ENCODE assay signal across 11 cellular contexts in the genomic region with DNA sequence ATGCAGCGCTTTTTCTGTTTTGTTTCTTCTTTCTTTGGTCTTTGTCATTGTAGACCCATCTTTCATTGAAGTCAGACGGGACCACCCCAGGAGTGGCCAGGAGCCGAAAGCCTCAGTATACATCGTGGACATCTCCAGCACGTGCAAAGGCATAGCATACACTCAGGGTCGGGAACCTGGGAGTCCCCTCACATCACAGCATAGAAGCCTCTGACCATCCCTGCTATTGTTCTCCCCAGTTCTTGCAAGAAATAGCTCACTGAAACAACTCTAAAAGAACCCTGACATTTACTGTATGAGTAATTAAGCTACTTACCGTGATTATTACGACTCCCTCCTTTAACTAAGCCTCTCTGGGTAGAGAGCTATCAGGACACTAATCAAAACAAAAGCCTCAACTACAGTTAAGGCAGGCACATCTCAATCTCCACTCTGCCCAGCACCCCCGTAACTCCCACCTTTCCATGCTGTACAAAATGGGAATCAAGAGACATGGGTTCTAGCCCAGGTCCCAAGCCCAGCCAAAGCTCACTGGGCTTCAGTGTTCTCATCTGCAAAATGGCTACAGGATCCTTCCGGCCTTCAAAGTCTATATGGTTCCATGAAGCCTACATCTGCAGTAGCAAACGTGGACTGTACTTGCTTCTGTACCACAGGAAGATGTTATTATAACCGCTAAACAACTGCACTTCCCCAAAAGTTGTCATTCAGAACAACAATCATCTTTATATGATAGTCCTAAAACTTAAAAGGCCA. TPM values are rescaled to one million over a fixed set of nuclear protein-coding genes. Genes with fewer than 3 reads are reported as not detected.
DNase-seq lines count a peak whose midpoint lies in the region; ATAC-seq, FAIRE-seq and TF ChIP-seq lines count a peak whose summit lies in the region.
"Had no signal": no experiment of that assay in that cellular context is flagged by ENCODE, and none has a peak within 500 bp of the region (broad histone marks: within the 10 kb centered on the region; RNA-seq: fewer than 3 reads in every experiment).

No MANE protein-coding gene starts in this region.

- no peak for TF ChIP-seq EP300 in sigmoid colon (IDR thresholded peaks at IDR 0.05)

- peak overlapping the region; percentile 63 for H3K4me3 Mint-ChIP-seq in activated T-helper 2 cell treated with anti-CD3 and anti-CD28 coated beads, Interferon-gamma antibody, Interleukin-2, Interleukin-4, amounts not matched to agents 10 μg/mL and 5 μg/mL and 100 μg/mL, durations not matched to agents 14 hours and 24 hours and 36 hours (ENCODE audit: low read depth)

- BruUV-seq in A673 (replicated peaks; lab: Mats Ljungman, UMichigan), result no TSS peak

- WGBS in sigmoid colon, 2 donors, result 66 to 80% methylated on average over 12 of the region's 12 CpGs

- no peak overlapping the region for H3K27ac ChIP-seq in sigmoid colon
- H3K27ac ChIP-seq in A673 (ENCODE audit: low read depth, low read length, poor library complexity, severe bottlenecking), result no peak overlapping the region

- CTCF ChIA-PET in A673 (lab: Charles Lee), result interaction anchor here (0.5 kb wide), 1 partner anchor 1472 kb away, joined by 5 read pairs; no protein-coding TSS in a partner anchor

- POLR2A ChIA-PET in A673 (lab: Charles Lee; ENCODE audit: low non-redundant PET), result no interaction called here

- peak; percentile 74 for FAIRE-seq in GM12892 (lab: Jason Lieb, UNC)
- FAIRE-seq: G401.6, RCC 7860 had no signal

- H3K27me3 Mint-ChIP-seq in activated T-helper 2 cell treated with anti-CD3 and anti-CD28 coated beads, Interferon-gamma antibody, Interleukin-2, Interleukin-4, amounts not matched to agents 10 μg/mL and 5 μg/mL and 100 μg/mL, durations not matched to agents 14 hours and 24 hours and 36 hours (ENCODE audit: low read depth), result no peaks in the 10 kb centered on the region

- peaks cover 85% of the 10 kb centered on the region for H3K36me3 Mint-ChIP-seq in activated T-helper 2 cell treated with anti-CD3 and anti-CD28 coated beads, Interferon-gamma antibody, Interleukin-2, Interleukin-4, amounts not matched to agents 10 μg/mL and 5 μg/mL and 100 μg/mL, durations not matched to agents 14 hours and 24 hours and 36 hours (ENCODE audit: low read depth)

- ATAC-seq in HG03439 (IDR thresholded peaks at IDR 0.05; ENCODE audit: unreplicated experiment), result peak; percentile 47
- ATAC-seq in left ventricle myocardium superior, result no peak
- ATAC-seq: heart right ventricle had no signal

- peaks cover 0 to 5% (median 0%) of the 10 kb centered on the region in 4 donors for H3K4me1 ChIP-seq in sigmoid colon
- peaks cover 31% of the 10 kb centered on the region for H3K4me1 ChIP-seq in A673 (ENCODE audit: insufficient read depth, low read length, poor library complexity, severe bottlenecking)

- DNase-seq in GM12892 (ENCODE audit: insufficient read length), result no peak
- no peak for DNase-seq in activated T-helper 2 cell treated with anti-CD3 and anti-CD28 coated beads, Interferon-gamma antibody, Interleukin-2, Interleukin-4, amounts not matched to agents 10 μg/mL and 5 μg/mL and 100 μg/mL, durations not matched to agents 14 hours and 24 hours and 36 hours (ENCODE audit: low spot score)
- peak; percentile 47 for DNase-seq in sigmoid colon
- DNase-seq in left ventricle myocardium superior, result no peak
- DNase-seq in DMS114 treated with DMSO at 0.1 percent for 48 hours (lab: John Stamatoyannopoulos, UW; ENCODE audit: unreplicated experiment), result no peak
- no peak for DNase-seq in A673 (ENCODE audit: low spot score)
- DNase-seq: heart right ventricle had no signal

- TF ChIP-seq POLR2A in GM12892 (IDR thresholded peaks at IDR 0.05; ENCODE audit: low read depth, low read length) (0 out of 2 replicates have a peak, but pooled peaks have one; percentile 10), sigmoid colon (IDR thresholded peaks at IDR 0.05) (no peak)

- H3K9me3 ChIP-seq in sigmoid colon (no peaks in the 10 kb centered on the region), A673 (ENCODE audit: low read depth, low read length, poor library complexity, severe bottlenecking) (no peaks in the 10 kb centered on the region)
- H3K9me3 ChIP-seq: heart right ventricle, tibial nerve had no signal

- peaks cover 82% of the 10 kb centered on the region for H3K4me1 Mint-ChIP-seq in activated T-helper 2 cell treated with anti-CD3 and anti-CD28 coated beads, Interferon-gamma antibody, Interleukin-2, Interleukin-4, amounts not matched to agents 10 μg/mL and 5 μg/mL and 100 μg/mL, durations not matched to agents 14 hours and 24 hours and 36 hours (ENCODE audit: low read depth)

- no peaks in the 10 kb centered on the region for H3K36me3 ChIP-seq in sigmoid colon
- H3K36me3 ChIP-seq in A673 (ENCODE audit: insufficient read depth, low read length, poor library complexity, severe bottlenecking), result peaks cover 12% of the 10 kb centered on the region
- H3K36me3 ChIP-seq: tibial nerve had no signal

- no peaks in the 10 kb centered on the region for H3K9me3 Mint-ChIP-seq in activated T-helper 2 cell treated with anti-CD3 and anti-CD28 coated beads, Interferon-gamma antibody, Interleukin-2, Interleukin-4, amounts not matched to agents 10 μg/mL and 5 μg/mL and 100 μg/mL, durations not matched to agents 14 hours and 24 hours and 36 hours

- intact Hi-C loops in activated T-helper 2 cell treated with anti-CD3 and anti-CD28 coated beads, Interferon-gamma antibody, Interleukin-2, Interleukin-4, amounts not matched to agents 10 μg/mL and 5 μg/mL and 100 μg/mL, durations not matched to agents 14 hours and 24 hours and 36 hours (cut with micrococcal nuclease), result loop anchor here (1.0 to 10.0 kb wide), 3 partner anchors 14 to 454 kb away; partner anchors contain the start of gene TC2N
- intact Hi-C loops in sigmoid colon (cut with DNase I), result no loop called here
- intact Hi-C loops in left ventricle myocardium superior (cut with micrococcal nuclease), result loop anchor here (10.0 kb wide), 1 partner anchor 86 kb away; no protein-coding TSS in a partner anchor
- intact Hi-C loops in A673 (cut with micrococcal nuclease; ENCODE audit: unreplicated experiment), result loop anchor here (10.0 kb wide), 1 partner anchor 504 kb away; no protein-coding TSS in a partner anchor

- peak overlapping the region; percentile 95 for H3K27ac Mint-ChIP-seq in activated T-helper 2 cell treated with anti-CD3 and anti-CD28 coated beads, Interferon-gamma antibody, Interleukin-2, Interleukin-4, amounts not matched to agents 10 μg/mL and 5 μg/mL and 100 μg/mL, durations not matched to agents 14 hours and 24 hours and 36 hours

- no peak overlapping the region for H3K4me3 ChIP-seq in sigmoid colon
- H3K4me3 ChIP-seq in A673 (ENCODE audit: low read depth, low read length, poor library complexity, severe bottlenecking), result no peak overlapping the region
- H3K4me3 ChIP-seq: heart right ventricle, tibial nerve had no signal

- no peak for TF ChIP-seq CTCF in sigmoid colon (IDR thresholded peaks at IDR 0.05)
- TF ChIP-seq CTCF in A673 (conservative IDR thresholded peaks at IDR 0.05; ENCODE audit: low read depth, low read length), result no peak

- H3K27me3 ChIP-seq in sigmoid colon (no peaks in the 10 kb centered on the region), A673 (replicated peaks; ENCODE audit: insufficient read depth, low read depth, low read length, poor library complexity) (no peaks in the 10 kb centered on the region)

RNA-seq across cellular contexts. Expression of gene CCDC88C, which starts 6.7 kb away (rescaled TPM):
- polyA plus RNA-seq in GM12892 (2012; ENCODE audit: missing spikeins), result 37.7 TPM
- total RNA-seq in activated T-helper 2 cell treated with anti-CD3 and anti-CD28 coated beads, Interferon-gamma antibody, Interleukin-2, Interleukin-4, amounts not matched to agents 10 μg/mL and 5 μg/mL and 100 μg/mL, durations not matched to agents 14 hours and 24 hours and 36 hours, result 95.3 and 100 TPM in 2 replicates
- total RNA-seq in sigmoid colon (1 to 10 TPM in 3 of 4 donors, under 1 TPM in 1; 0.95 to 3.9 (median 1.4) TPM), left ventricle myocardium superior (3.2 TPM), A673 (2021) (36.8 and 49.1 TPM in 2 replicates)
- 10 to 100 TPM; 14.4 to 45.7 (median 21.0) TPM for polyA plus RNA-seq in sigmoid colon
